ENCODE assay signal across 1 cellular context in the genomic region with DNA sequence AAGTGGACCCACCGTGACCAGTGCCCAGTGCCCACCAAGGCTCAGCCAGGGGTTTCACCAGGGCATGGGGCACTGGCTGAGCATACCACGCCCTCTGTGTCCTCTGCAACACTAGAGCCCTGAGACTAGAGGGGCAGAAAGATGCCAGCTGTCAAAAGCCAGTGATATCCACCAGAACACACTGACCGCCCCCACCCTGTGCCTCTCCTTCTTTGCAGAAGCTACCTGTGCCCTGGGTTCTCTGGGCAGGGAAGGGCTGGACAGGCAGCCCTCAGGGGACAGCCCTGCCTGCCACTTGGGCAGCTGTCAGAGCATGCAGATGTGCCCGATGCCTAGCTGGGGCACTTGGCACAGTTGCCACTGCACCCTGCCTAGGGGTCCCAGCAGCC.
TF ChIP-seq lines count a peak whose summit lies in the region.

No MANE protein-coding gene starts in this region.

TF ChIP-seq in K562, 482 proteins besides CTCF, POLR2A, EP300 and RAD21 (continued from another document):
- TF ChIP-seq, protein P1, sequence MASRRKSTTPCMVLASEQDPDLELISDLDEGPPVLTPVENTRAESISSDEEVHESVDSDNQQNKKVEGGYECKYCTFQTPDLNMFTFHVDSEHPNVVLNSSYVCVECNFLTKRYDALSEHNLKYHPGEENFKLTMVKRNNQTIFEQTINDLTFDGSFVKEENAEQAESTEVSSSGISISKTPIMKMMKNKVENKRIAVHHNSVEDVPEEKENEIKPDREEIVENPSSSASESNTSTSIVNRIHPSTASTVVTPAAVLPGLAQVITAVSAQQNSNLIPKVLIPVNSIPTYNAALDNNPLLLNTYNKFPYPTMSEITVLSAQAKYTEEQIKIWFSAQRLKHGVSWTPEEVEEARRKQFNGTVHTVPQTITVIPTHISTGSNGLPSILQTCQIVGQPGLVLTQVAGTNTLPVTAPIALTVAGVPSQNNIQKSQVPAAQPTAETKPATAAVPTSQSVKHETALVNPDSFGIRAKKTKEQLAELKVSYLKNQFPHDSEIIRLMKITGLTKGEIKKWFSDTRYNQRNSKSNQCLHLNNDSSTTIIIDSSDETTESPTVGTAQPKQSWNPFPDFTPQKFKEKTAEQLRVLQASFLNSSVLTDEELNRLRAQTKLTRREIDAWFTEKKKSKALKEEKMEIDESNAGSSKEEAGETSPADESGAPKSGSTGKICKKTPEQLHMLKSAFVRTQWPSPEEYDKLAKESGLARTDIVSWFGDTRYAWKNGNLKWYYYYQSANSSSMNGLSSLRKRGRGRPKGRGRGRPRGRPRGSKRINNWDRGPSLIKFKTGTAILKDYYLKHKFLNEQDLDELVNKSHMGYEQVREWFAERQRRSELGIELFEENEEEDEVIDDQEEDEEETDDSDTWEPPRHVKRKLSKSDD (conservative IDR thresholded peaks at IDR 0.05; ENCODE audit: low read length) = no peak
- TF ChIP-seq ZKSCAN8 (CRISPR knock-in tag; IDR thresholded peaks at IDR 0.05) (no peak), JUND (IDR thresholded peaks at IDR 0.05; ENCODE audit: borderline replicate concordance, low read depth, low read length) (no peak), JUND (tag; IDR thresholded peaks at IDR 0.05; ENCODE audit: borderline replicate concordance, low read depth, low read length) (no peak), WHSC1 (IDR thresholded peaks at IDR 0.05; ENCODE audit: low read length) (no peak)
- TF ChIP-seq, protein P2, sequence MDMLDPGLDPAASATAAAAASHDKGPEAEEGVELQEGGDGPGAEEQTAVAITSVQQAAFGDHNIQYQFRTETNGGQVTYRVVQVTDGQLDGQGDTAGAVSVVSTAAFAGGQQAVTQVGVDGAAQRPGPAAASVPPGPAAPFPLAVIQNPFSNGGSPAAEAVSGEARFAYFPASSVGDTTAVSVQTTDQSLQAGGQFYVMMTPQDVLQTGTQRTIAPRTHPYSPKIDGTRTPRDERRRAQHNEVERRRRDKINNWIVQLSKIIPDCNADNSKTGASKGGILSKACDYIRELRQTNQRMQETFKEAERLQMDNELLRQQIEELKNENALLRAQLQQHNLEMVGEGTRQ (CRISPR knock-in tag; IDR thresholded peaks at IDR 0.05) = no peak
- TF ChIP-seq, protein P3, sequence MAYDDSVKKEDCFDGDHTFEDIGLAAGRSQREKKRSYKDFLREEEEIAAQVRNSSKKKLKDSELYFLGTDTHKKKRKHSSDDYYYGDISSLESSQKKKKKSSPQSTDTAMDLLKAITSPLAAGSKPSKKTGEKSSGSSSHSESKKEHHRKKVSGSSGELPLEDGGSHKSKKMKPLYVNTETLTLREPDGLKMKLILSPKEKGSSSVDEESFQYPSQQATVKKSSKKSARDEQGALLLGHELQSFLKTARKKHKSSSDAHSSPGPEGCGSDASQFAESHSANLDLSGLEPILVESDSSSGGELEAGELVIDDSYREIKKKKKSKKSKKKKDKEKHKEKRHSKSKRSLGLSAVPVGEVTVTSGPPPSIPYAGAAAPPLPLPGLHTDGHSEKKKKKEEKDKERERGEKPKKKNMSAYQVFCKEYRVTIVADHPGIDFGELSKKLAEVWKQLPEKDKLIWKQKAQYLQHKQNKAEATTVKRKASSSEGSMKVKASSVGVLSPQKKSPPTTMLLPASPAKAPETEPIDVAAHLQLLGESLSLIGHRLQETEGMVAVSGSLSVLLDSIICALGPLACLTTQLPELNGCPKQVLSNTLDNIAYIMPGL (CRISPR knock-in tag; IDR thresholded peaks at IDR 0.05) = peak; percentile 58; the same call in 1 of the 2 replicates
